In genomic region chr19:2579678-2580280, GRCh38 we compare ENCODE assay signal across 1 cellular context.
TF ChIP-seq lines count a peak whose summit lies in the region.

No MANE protein-coding gene starts in this region.

TF ChIP-seq in HCT116, 20 proteins besides CTCF, POLR2A, EP300 and RAD21 (continued from another document):
- TF ChIP-seq REST (IDR thresholded peaks at IDR 0.05; ENCODE audit: low read depth), result no peak
- no peak for TF ChIP-seq CEBPB (IDR thresholded peaks at IDR 0.05; ENCODE audit: low read depth)
